ENCODE assay signal across 23 cellular contexts in the genomic region with DNA sequence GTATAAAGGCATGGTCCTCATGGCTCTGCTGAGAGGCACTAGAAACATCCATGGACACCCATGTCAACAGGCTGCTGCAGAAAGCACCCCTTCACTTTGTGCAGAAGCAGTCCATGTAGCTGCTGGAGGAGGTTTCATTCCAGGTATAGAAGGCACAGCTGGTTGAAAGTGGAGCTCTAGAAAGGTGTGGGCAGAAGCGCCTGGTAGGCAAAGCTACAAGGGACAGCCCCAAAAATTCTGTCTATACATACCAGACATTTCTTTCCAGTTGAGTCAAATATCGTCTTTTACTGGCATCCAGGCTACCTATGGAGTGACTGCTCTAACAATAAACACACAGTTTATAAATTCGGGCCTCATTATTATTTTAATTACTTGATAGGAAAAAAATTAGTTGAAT.
"Had no signal": no experiment of that assay in that cellular context is flagged by ENCODE, and none has a peak within 500 bp of the region (broad histone marks: within the 10 kb centered on the region; RNA-seq: fewer than 3 reads in every experiment).

No MANE protein-coding gene starts in this region.

- H3K27ac Mint-ChIP-seq: IgD-negative memory B cell had no signal

- H3K4me1 Mint-ChIP-seq: IgD-negative memory B cell had no signal

- H3K9me3 Mint-ChIP-seq: IgD-negative memory B cell had no signal

- H3K9me3 ChIP-seq: SK-N-SH had no signal

- H3K4me3 ChIP-seq: K562 had no signal

- H3K27me3 Mint-ChIP-seq: IgD-negative memory B cell had no signal

- ATAC-seq: K562 had no signal

- H3K27ac ChIP-seq: HL-60, KMS-11, RWPE1 had no signal

- H3K4me3 Mint-ChIP-seq: IgD-negative memory B cell had no signal

- DNase-seq: Kasumi-1, MV-4-11, NCI-H1048, NCI-H1105, NCI-H1417, NCI-H1436 treated with DMSO at 0.1 percent for 48 hours, NCI-H1694, NCI-H187 treated with DMSO at 0.1 percent for 48 hours, NCI-H2029 treated with DMSO at 0.1 percent for 48 hours, NCI-H2171, NCI-H226, NCI-H446, NCI-H510A, NCI-H524 treated with DMSO at 0.1 percent for 48 hours, NCI-H69, NCI-H774, SHP77, SK-N-SH had no signal

- H3K36me3 Mint-ChIP-seq: IgD-negative memory B cell had no signal
